ENCODE assay signal across 9 cellular contexts in genomic region chr6:161272600-161273355, GRCh38. TPM values are rescaled to one million over a fixed set of nuclear protein-coding genes. Genes with fewer than 3 reads are reported as not detected.
DNase-seq lines count a peak whose midpoint lies in the region; ATAC-seq and TF ChIP-seq lines count a peak whose summit lies in the region.
"Had no signal": no experiment of that assay in that cellular context is flagged by ENCODE, and none has a peak within 500 bp of the region (broad histone marks: within the 10 kb centered on the region; RNA-seq: fewer than 3 reads in every experiment).

No MANE protein-coding gene starts in this region.

- H3K27me3 ChIP-seq in hepatocyte, result no peaks in the 10 kb centered on the region

- POLR2A ChIA-PET in activated CD8-positive, alpha-beta T cell treated with anti-CD3 and anti-CD28 coated beads, Interleukin-2, amount 10 ng/mL, durations not matched to agents 7 days and 5 days (lab: Charles Lee), result no interaction called here

- no peak for TF ChIP-seq CTCF in AG10803 (conservative IDR thresholded peaks at IDR 0.05; ENCODE audit: low read length)
- TF ChIP-seq CTCF in hepatocyte (IDR thresholded peaks at IDR 0.05; ENCODE audit: poor library complexity), result no peak

- H3K4me2 ChIP-seq in hepatocyte, result peak overlapping the region; percentile 78

- H3K36me3 ChIP-seq in hepatocyte (replicated peaks; ENCODE audit: insufficient read depth, low read depth), result no peaks in the 10 kb centered on the region

- peaks cover 12% of the 10 kb centered on the region for H3K27me3 Mint-ChIP-seq in activated CD8-positive, alpha-beta T cell treated with anti-CD3 and anti-CD28 coated beads, Interleukin-2, amount 10 ng/mL, durations not matched to agents 7 days and 5 days (ENCODE audit: low read depth)

- H3K4me3 Mint-ChIP-seq in activated CD8-positive, alpha-beta T cell treated with anti-CD3 and anti-CD28 coated beads, Interleukin-2, amount 10 ng/mL, durations not matched to agents 7 days and 5 days, result peak overlapping the region; percentile 79

- peak overlapping the region; percentile 13 for H2AFZ ChIP-seq in hepatocyte

- H3K4me3 ChIP-seq in AG10803 (ENCODE audit: low read length) (peak overlapping the region; percentile 82), hepatocyte (peak overlapping the region; percentile 43), skeletal muscle cell (ENCODE audit: low read depth, low read length) (peak overlapping the region; percentile 69)

- DNase-seq in AG10803 (ENCODE audit: low read depth) (peak; percentile 67), HCEC 1CT (peak; percentile 14), hepatocyte (ENCODE audit: low spot score) (peak; percentile 51), skeletal muscle cell (ENCODE audit: low read depth) (no peak)
- no peak for DNase-seq in activated CD8-positive, alpha-beta T cell treated with anti-CD3 and anti-CD28 coated beads, Interleukin-2, amount 10 ng/mL, durations not matched to agents 7 days and 5 days
- no peak for DNase-seq in activated CD4-positive, alpha-beta T cell treated with anti-CD3 and anti-CD28 coated beads for 1 hour

- H3K9me2 ChIP-seq in hepatocyte (replicated peaks; ENCODE audit: insufficient read depth), result no peaks in the 10 kb centered on the region

- peak overlapping the region; percentile 73 for H3K27ac ChIP-seq in hepatocyte
- H3K27ac ChIP-seq: HL-60 had no signal

- no peaks in the 10 kb centered on the region for H3K36me3 Mint-ChIP-seq in activated CD8-positive, alpha-beta T cell treated with anti-CD3 and anti-CD28 coated beads, Interleukin-2, amount 10 ng/mL, durations not matched to agents 7 days and 5 days (ENCODE audit: low read depth)

- H3K9me3 Mint-ChIP-seq in activated CD8-positive, alpha-beta T cell treated with anti-CD3 and anti-CD28 coated beads, Interleukin-2, amount 10 ng/mL, durations not matched to agents 7 days and 5 days (ENCODE audit: insufficient read depth), result no peaks in the 10 kb centered on the region

- H3K4me1 Mint-ChIP-seq in activated CD8-positive, alpha-beta T cell treated with anti-CD3 and anti-CD28 coated beads, Interleukin-2, amount 10 ng/mL, durations not matched to agents 7 days and 5 days (ENCODE audit: low read depth), result peaks cover 18% of the 10 kb centered on the region

- H3K79me2 ChIP-seq in hepatocyte, result peaks cover 38% of the 10 kb centered on the region

- no peaks in the 10 kb centered on the region for H3K9me3 ChIP-seq in hepatocyte (ENCODE audit: low read depth)

- peak overlapping the region; percentile 93 for H3K27ac Mint-ChIP-seq in activated CD8-positive, alpha-beta T cell treated with anti-CD3 and anti-CD28 coated beads, Interleukin-2, amount 10 ng/mL, durations not matched to agents 7 days and 5 days

- no peaks in the 10 kb centered on the region for H4K20me1 ChIP-seq in hepatocyte (ENCODE audit: insufficient read depth, poor library complexity, severe bottlenecking)

- peaks cover 14% of the 10 kb centered on the region for H3K4me1 ChIP-seq in hepatocyte (ENCODE audit: insufficient read depth)

- no peak for ATAC-seq in activated CD8-positive, alpha-beta T cell treated with anti-CD3 and anti-CD28 coated beads, Interleukin-2, amount 10 ng/mL, durations not matched to agents 7 days and 5 days
- ATAC-seq in GM19455 (IDR thresholded peaks at IDR 0.05; ENCODE audit: unreplicated experiment) (no peak), HG03442 (IDR thresholded peaks at IDR 0.05; ENCODE audit: unreplicated experiment) (no peak)

- CTCF ChIA-PET in activated CD8-positive, alpha-beta T cell treated with anti-CD3 and anti-CD28 coated beads, Interleukin-2, amount 10 ng/mL, durations not matched to agents 7 days and 5 days (lab: Charles Lee), result interaction anchor here (1.2 to 1.3 kb wide), 2 partner anchors 29 to 98 kb away, joined by 3 read pairs; no protein-coding TSS in a partner anchor

- WGBS in hepatocyte (ENCODE audit: low lambda C conversion rate, missing lambda C conversion rate), result 7% methylated on average over 11 of the region's 11 CpGs

RNA-seq across cellular contexts. Expression of gene AGPAT4, which starts 1.1 kb away (rescaled TPM):
- 1 to 10 TPM; 4.0 to 4.3 TPM for total RNA-seq in activated CD8-positive, alpha-beta T cell treated with anti-CD3 and anti-CD28 coated beads, Interleukin-2, amount 10 ng/mL, durations not matched to agents 7 days and 5 days
- total RNA-seq in hepatocyte, result 7.7 and 10.6 TPM in 2 replicates
- 11.8 and 14.5 TPM in 2 replicates for polyA plus RNA-seq in hepatocyte

Comparison
In these comparisons a context has a peak if more than half of its experiments do, and no peak if none do; other contexts are left out.
1. DNase-seq: peak in AG10803 (single experiment), HCEC 1CT (single experiment) and hepatocyte (single experiment); none in activated CD8-positive, alpha-beta T cell treated with anti-CD3 and anti-CD28 coated beads, Interleukin-2, amount 10 ng/mL, durations not matched to agents 7 days and 5 days (single experiment), skeletal muscle cell (single experiment) and activated CD4-positive, alpha-beta T cell treated with anti-CD3 and anti-CD28 coated beads for 1 hour (single experiment).
2. Peak in every context shown above with its lines, with median percentiles within 50 percentile points of each other: H3K4me3 ChIP-seq.